Comparison of ENCODE assay signal across 30 cellular contexts in the genomic region with DNA sequence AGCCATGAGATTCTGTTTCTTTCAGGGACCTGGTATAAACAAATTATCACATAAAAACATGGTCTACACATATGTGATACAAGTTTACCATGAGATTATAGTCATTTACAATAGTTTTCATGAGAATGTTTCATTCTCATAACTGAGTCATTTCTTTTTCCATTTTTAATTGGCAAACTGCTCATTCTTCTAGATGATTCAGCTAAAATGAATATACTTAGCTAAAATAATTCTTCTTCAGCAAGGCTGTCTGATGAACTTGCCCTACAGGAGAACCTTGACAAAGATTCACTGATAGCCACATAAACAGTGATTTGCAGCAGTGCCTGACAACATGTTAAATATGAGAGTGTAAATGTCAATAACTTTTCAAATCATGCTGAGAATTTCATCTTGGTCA.
DNase-seq lines count a peak whose midpoint lies in the region; ATAC-seq and TF ChIP-seq lines count a peak whose summit lies in the region.
"Had no signal": no experiment of that assay in that cellular context is flagged by ENCODE, and none has a peak within 500 bp of the region (broad histone marks: within the 10 kb centered on the region; RNA-seq: fewer than 3 reads in every experiment).

No MANE protein-coding gene starts in this region.

- no peak for TF ChIP-seq CTCF in PC-3 (conservative IDR thresholded peaks at IDR 0.05; ENCODE audit: low read depth, low read length)
- no peak for TF ChIP-seq CTCF in smooth muscle cell (IDR thresholded peaks at IDR 0.05; ENCODE audit: borderline replicate concordance, insufficient read depth, poor library complexity, severe bottlenecking)

- no peaks in the 10 kb centered on the region for H4K20me1 ChIP-seq in PC-3 (ENCODE audit: low read length)
- no peaks in the 10 kb centered on the region for H4K20me1 ChIP-seq in smooth muscle cell (ENCODE audit: low read depth)

- H3K27me3 ChIP-seq in PC-3 (ENCODE audit: low read length) (no peaks in the 10 kb centered on the region), smooth muscle cell (ENCODE audit: low read depth) (no peaks in the 10 kb centered on the region)
- H3K27me3 ChIP-seq: foreskin keratinocyte, MG63, right lobe of liver, tibial nerve had no signal

- H3K4me3 ChIP-seq in PC-3 (ENCODE audit: low read length) (no peak overlapping the region), smooth muscle cell (no peak overlapping the region)
- H3K4me3 ChIP-seq: coronary artery, MG63, right lobe of liver, SK-N-MC, tibial nerve had no signal

- H3K9ac ChIP-seq in PC-3 (ENCODE audit: low read length), result no peak overlapping the region
- no peak overlapping the region for H3K9ac ChIP-seq in smooth muscle cell (ENCODE audit: low read depth)

- intact Hi-C loops in PC-3 (cut with micrococcal nuclease), result loop anchor here (5.0 kb wide), 1 partner anchor 42 kb away; no protein-coding TSS in a partner anchor

- H3F3A ChIP-seq in PC-3 (ENCODE audit: low read length, unreplicated experiment), result no peaks in the 10 kb centered on the region
- no peaks in the 10 kb centered on the region for H3F3A ChIP-seq in smooth muscle cell (ENCODE audit: low read depth)

- H3K79me2 ChIP-seq in PC-3 (ENCODE audit: low read length) (no peaks in the 10 kb centered on the region), smooth muscle cell (ENCODE audit: low read depth) (no peaks in the 10 kb centered on the region)

- no peaks in the 10 kb centered on the region for H3K9me2 ChIP-seq in PC-3 (replicated peaks; ENCODE audit: low read length)

- H3K9me3 ChIP-seq in PC-3 (ENCODE audit: low read length), result no peaks in the 10 kb centered on the region
- no peaks in the 10 kb centered on the region for H3K9me3 ChIP-seq in smooth muscle cell (replicated peaks; ENCODE audit: low read depth)
- H3K9me3 ChIP-seq: MG63, right lobe of liver, tibial nerve had no signal

- ATAC-seq in PC-3, result peak; percentile 53
- ATAC-seq in GM21576 (IDR thresholded peaks at IDR 0.05; ENCODE audit: unreplicated experiment), result no peak
- ATAC-seq: activated naive CD4-positive, alpha-beta T cell treated with anti-CD3 and anti-CD28 coated beads, Interleukin-2, amount 50 U/mL, for 72 hours; foreskin keratinocyte; left ventricle myocardium superior; right lobe of liver; T-helper 17 cell had no signal

- H3K4me2 ChIP-seq in PC-3 (ENCODE audit: low read length) (no peak overlapping the region), smooth muscle cell (no peak overlapping the region)

- no peaks in the 10 kb centered on the region for H3K36me3 ChIP-seq in PC-3 (ENCODE audit: low read depth, low read length)
- H3K36me3 ChIP-seq in smooth muscle cell (ENCODE audit: low read depth), result no peaks in the 10 kb centered on the region
- H3K36me3 ChIP-seq: right lobe of liver had no signal

- POLR2A ChIA-PET in PC-3 (lab: Charles Lee; ENCODE audit: unreplicated experiment), result interaction anchor here (0.6 kb wide), 1 partner anchor 35 kb away, joined by 3 read pairs; no protein-coding TSS in a partner anchor

- CTCF ChIA-PET in PC-3 (lab: Charles Lee), result interaction anchor here (1.0 kb wide), 1 partner anchor 88 kb away, joined by 4 read pairs; no protein-coding TSS in a partner anchor

- H2AFZ ChIP-seq in PC-3 (ENCODE audit: low read length) (no peak overlapping the region), smooth muscle cell (ENCODE audit: low read depth) (peak overlapping the region; percentile 16)

- no TSS peak for BruUV-seq in PC-3 (replicated peaks; lab: Mats Ljungman, UMichigan)

- H3K27ac ChIP-seq in PC-3 (ENCODE audit: low read length) (0 out of 2 replicates have a peak overlapping the region, but pooled peaks have one; percentile 10), smooth muscle cell (ENCODE audit: low read depth) (peak overlapping the region; percentile 31)
- H3K27ac ChIP-seq: C4-2B, coronary artery, foreskin keratinocyte, right lobe of liver, SK-N-MC, tibial nerve had no signal

- DNase-seq in EL, result peak; percentile 43
- peak; percentile 48 for DNase-seq in PC-3
- peak; percentile 38 for DNase-seq in dedifferentiated amniotic fluid mesenchymal stem cell (ENCODE audit: extremely low spot score)
- no peak for DNase-seq in smooth muscle cell (lab: John Stamatoyannopoulos, UW; ENCODE audit: unreplicated experiment)
- DNase-seq in GM19240 (ENCODE audit: insufficient read length, low spot score), result no peak
- no peak for DNase-seq in activated CD4-positive, alpha-beta T cell treated with anti-CD3 and anti-CD28 coated beads, Interleukin-2, amount 50 U/mL, for 48 hours
- DNase-seq: aorta; caudate nucleus; COR-L47; DMS53; effector memory CD4-positive, alpha-beta T cell; foreskin keratinocyte; GDM1; head of caudate nucleus; KBM-7; left ventricle myocardium superior; MG63; NCI-H1105; NCI-H1930; NCI-H510A treated with DMSO at 0.1 percent for 48 hours; NK-92 treated with Interleukin-12 subunit alpha and Interleukin-12 subunit beta, amount 100 ng/mL, for 24 hours; right lobe of liver; stimulated activated CD4-positive, alpha-beta T cell treated with anti-CD3 and anti-CD28 coated beads, Interleukin-4, amount 100 ng/mL, for 24 hours; T-helper 17 cell had no signal

- H3K4me1 ChIP-seq in PC-3 (ENCODE audit: insufficient read depth, low read length) (peaks cover 14% of the 10 kb centered on the region; the same call in 1 of the 2 replicates), smooth muscle cell (ENCODE audit: low read depth) (no peaks in the 10 kb centered on the region)
- H3K4me1 ChIP-seq: foreskin keratinocyte, right lobe of liver, tibial nerve had no signal

Comparison
In these comparisons a context has a peak if more than half of its experiments do, and no peak if none do; other contexts are left out.
1. DNase-seq: peak in EL (single experiment), PC-3 (single experiment) and dedifferentiated amniotic fluid mesenchymal stem cell (single experiment); none in smooth muscle cell (single experiment), GM19240 (single experiment) and activated CD4-positive, alpha-beta T cell treated with anti-CD3 and anti-CD28 coated beads, Interleukin-2, amount 50 U/mL, for 48 hours (0 of 2).